ENCODE assay signal across 8 cellular contexts in the genomic region with DNA sequence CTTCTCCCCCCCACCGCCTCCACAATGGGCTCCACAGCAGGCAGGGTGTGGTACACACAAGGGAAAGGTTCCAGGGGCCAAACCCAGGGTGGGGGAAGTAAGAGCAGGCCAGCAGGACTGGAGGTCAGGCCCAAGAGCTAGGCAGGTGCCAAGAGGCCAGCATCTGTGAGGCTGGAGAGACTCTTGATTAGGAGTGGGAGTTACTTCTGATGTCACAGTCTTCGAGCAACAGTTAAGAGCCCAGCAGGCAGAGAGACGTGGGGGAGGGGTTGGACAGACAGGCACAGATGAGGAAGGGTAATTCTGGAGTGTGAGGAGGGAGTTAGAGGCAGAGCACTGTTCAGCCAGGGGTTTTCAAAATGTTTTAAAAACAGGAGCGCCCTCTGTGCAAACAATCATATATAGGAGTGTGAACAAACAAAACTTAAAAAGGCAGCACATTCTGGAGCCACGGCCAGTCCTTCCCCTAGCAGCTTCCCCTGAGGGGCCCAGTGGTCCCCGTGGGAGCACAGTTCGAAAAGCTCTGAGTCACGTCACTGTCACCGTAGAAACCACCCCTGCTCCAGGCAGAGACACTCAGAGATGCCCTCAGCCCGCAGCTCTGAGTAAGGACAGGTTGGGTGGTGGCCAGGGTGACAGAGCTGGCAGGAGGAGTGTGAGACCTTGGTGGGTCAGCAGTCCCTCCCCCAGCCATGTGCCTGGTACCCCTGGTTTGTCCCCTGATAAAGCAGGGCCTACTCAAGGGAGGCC. TPM values are rescaled to one million over a fixed set of nuclear protein-coding genes. Genes with fewer than 3 reads are reported as not detected.
A peak's percentile ranks its signal among the peaks of the same experiment; 100 is the strongest.
DNase-seq lines count a peak whose midpoint lies in the region; ATAC-seq, FAIRE-seq and TF ChIP-seq lines count a peak whose summit lies in the region.

No MANE protein-coding gene starts in this region.

- H3K4me3 ChIP-seq in A549 (no peak overlapping the region), sigmoid colon (no peak overlapping the region)

- H3K4me2 ChIP-seq in A549, result peak overlapping the region; percentile 71

- peaks cover 36% of the 10 kb centered on the region for H3K36me3 Mint-ChIP-seq in activated T-cell treated with anti-CD3 and anti-CD28 coated beads, Interleukin-2, amount 50 U/mL, for 24 hours (ENCODE audit: low read depth)

- POLR2A ChIA-PET in A549 (lab: Yijun Ruan, JAX), result interaction anchor here (0.6 to 0.8 kb wide), 2 partner anchors 53 to 56 kb away, joined by 3 read pairs; no protein-coding TSS in a partner anchor

- DNase-seq in A549 (ENCODE audit: low read depth in 1 of 2, low spot score in 1 of 2), result peak; percentile 49 to 71
- peak; percentile 82 for DNase-seq in GM13976 (ENCODE audit: low spot score)
- peak; percentile 81 for DNase-seq in NAMALWA (ENCODE audit: low spot score)
- DNase-seq in activated T-cell treated with anti-CD3 and anti-CD28 coated beads, Interleukin-2, amount 50 U/mL, for 24 hours, result no peak
- DNase-seq in Right ventricle myocardium superior, result peak; percentile 81
- no peak for DNase-seq in sigmoid colon
- no peak for DNase-seq in NCI-H446 treated with DMSO at 0.1 percent for 48 hours (lab: John Stamatoyannopoulos, UW)

- peaks cover 14% of the 10 kb centered on the region for H3K4me1 Mint-ChIP-seq in activated T-cell treated with anti-CD3 and anti-CD28 coated beads, Interleukin-2, amount 50 U/mL, for 24 hours (ENCODE audit: low read depth)

- CTCF ChIA-PET in A549 (lab: Yijun Ruan, JAX), result interaction anchor here (0.6 to 18.9 kb wide), 12 partner anchors 10 to 999 kb away, joined by 3 to 516 read pairs (median 10); no protein-coding TSS in a partner anchor

- peaks cover 0 to 23% (median 2%) of the 10 kb centered on the region in 4 donors for H3K36me3 ChIP-seq in sigmoid colon

- peak overlapping the region; percentile 74 for H3K27ac Mint-ChIP-seq in activated T-cell treated with anti-CD3 and anti-CD28 coated beads, Interleukin-2, amount 50 U/mL, for 24 hours

- no peak for FAIRE-seq in A549 (lab: Jason Lieb, UNC)

- TF ChIP-seq EP300 in A549 (IDR thresholded peaks at IDR 0.05), result no peak
- no peak for TF ChIP-seq EP300 in sigmoid colon (IDR thresholded peaks at IDR 0.05)

- H3K27me3 ChIP-seq in sigmoid colon, result no peaks in the 10 kb centered on the region

- H3K4me1 ChIP-seq in A549 (peaks cover 32% of the 10 kb centered on the region), sigmoid colon (peaks cover 0 to 27% (median 23%) of the 10 kb centered on the region in 4 donors)

- no peak overlapping the region for H3K4me3 Mint-ChIP-seq in activated T-cell treated with anti-CD3 and anti-CD28 coated beads, Interleukin-2, amount 50 U/mL, for 24 hours

- H3K9me3 Mint-ChIP-seq in activated T-cell treated with anti-CD3 and anti-CD28 coated beads, Interleukin-2, amount 50 U/mL, for 24 hours, result no peaks in the 10 kb centered on the region

- TF ChIP-seq RAD21 in A549 (conservative IDR thresholded peaks at IDR 0.05 in 1 of 2, IDR thresholded peaks at IDR 0.05 in 1 of 2), result no peak

- H3K27ac ChIP-seq in A549, result peak overlapping the region; percentile 68 to 85
- peak overlapping the region; percentile 68 to 78 (median 70) for H3K27ac ChIP-seq in sigmoid colon

- ATAC-seq in A549 (peak; percentile 39 to 51), Right ventricle myocardium superior (ENCODE audit: poor library complexity) (peak; percentile 68), GM18520 (IDR thresholded peaks at IDR 0.05; ENCODE audit: unreplicated experiment) (no peak)

- no peak for TF ChIP-seq CTCF in A549 (IDR thresholded peaks at IDR 0.05)
- no peak for TF ChIP-seq CTCF in GM13976 (IDR thresholded peaks at IDR 0.05; ENCODE audit: borderline replicate concordance, control extremely low read depth, extremely low read depth, insufficient read depth, missing control alignments)
- no peak for TF ChIP-seq CTCF in sigmoid colon (IDR thresholded peaks at IDR 0.05)

- 9% methylated on average over 9 of the region's 10 CpGs for WGBS in A549 (ENCODE audit: missing lambda C conversion rate)
- WGBS in sigmoid colon, 2 donors, result 9 to 26% methylated on average over 10 of the region's 10 CpGs

- H3K9me3 ChIP-seq in A549, result no peaks in the 10 kb centered on the region
- H3K9me3 ChIP-seq in sigmoid colon, result no peaks in the 10 kb centered on the region

- no peaks in the 10 kb centered on the region for H3K27me3 Mint-ChIP-seq in activated T-cell treated with anti-CD3 and anti-CD28 coated beads, Interleukin-2, amount 50 U/mL, for 24 hours

- in situ Hi-C loops in GM13976 (cut with MboI; ENCODE audit: low sequenced_read_pairs, unreplicated experiment), result loop anchor here (5.0 kb wide), 1 partner anchor 52 kb away; no protein-coding TSS in a partner anchor

- intact Hi-C loops in Right ventricle myocardium superior (cut with DNase I) (loop anchor here (5.0 kb wide), 1 partner anchor 102 kb away; no protein-coding TSS in a partner anchor), sigmoid colon (cut with DNase I) (no loop called here)

- TF ChIP-seq POLR2A in A549 (IDR thresholded peaks at IDR 0.05; ENCODE audit: low read length), result no peak
- no peak for TF ChIP-seq POLR2A in sigmoid colon (IDR thresholded peaks at IDR 0.05)

TF ChIP-seq in A549, 52 proteins besides CTCF, POLR2A, EP300 and RAD21:
- TF ChIP-seq, protein P1, sequence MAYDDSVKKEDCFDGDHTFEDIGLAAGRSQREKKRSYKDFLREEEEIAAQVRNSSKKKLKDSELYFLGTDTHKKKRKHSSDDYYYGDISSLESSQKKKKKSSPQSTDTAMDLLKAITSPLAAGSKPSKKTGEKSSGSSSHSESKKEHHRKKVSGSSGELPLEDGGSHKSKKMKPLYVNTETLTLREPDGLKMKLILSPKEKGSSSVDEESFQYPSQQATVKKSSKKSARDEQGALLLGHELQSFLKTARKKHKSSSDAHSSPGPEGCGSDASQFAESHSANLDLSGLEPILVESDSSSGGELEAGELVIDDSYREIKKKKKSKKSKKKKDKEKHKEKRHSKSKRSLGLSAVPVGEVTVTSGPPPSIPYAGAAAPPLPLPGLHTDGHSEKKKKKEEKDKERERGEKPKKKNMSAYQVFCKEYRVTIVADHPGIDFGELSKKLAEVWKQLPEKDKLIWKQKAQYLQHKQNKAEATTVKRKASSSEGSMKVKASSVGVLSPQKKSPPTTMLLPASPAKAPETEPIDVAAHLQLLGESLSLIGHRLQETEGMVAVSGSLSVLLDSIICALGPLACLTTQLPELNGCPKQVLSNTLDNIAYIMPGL (CRISPR knock-in tag; IDR thresholded peaks at IDR 0.05; ENCODE audit: borderline replicate concordance), result no peak
- TF ChIP-seq, protein P2, sequence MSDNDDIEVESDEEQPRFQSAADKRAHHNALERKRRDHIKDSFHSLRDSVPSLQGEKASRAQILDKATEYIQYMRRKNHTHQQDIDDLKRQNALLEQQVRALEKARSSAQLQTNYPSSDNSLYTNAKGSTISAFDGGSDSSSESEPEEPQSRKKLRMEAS (IDR thresholded peaks at IDR 0.05), result 0 out of 2 replicates have a peak, but pooled peaks have one; percentile 18
TF ChIP-seq in A549: peak in this region for 1.

RNA-seq across cellular contexts. Expression of a gene that starts 55.6 kb away (rescaled TPM):
- 8.0 and 11.1 TPM in 2 replicates for polyA plus RNA-seq in A549 (2011; rRNA removed)
- polyA plus RNA-seq in A549 (2012; cell fraction: cytosol; rRNA removed), result 5.4 and 7.5 TPM in 2 replicates
- 15.2 and 16.5 TPM in 2 replicates for polyA plus RNA-seq in A549 (2012; cell fraction: nucleus; rRNA removed)
- polyA plus RNA-seq in A549 (2017; fragmentation: RNase III; extraction: RNeasy Plus Mini Kit Qiagen cat#74134 plus additional on column Dnase treatment), result 7.3 to 7.5 TPM (median 7.4 TPM) in 3 replicates
- 7.4 and 15.8 TPM in 2 replicates for polyA minus RNA-seq in A549 (2011; rRNA and poly(A)+ RNA removed)
- total RNA-seq in Right ventricle myocardium superior, result 17.6 TPM
- total RNA-seq in sigmoid colon, result 10 to 100 TPM; 11.4 to 25.2 (median 13.3) TPM
- 10 to 100 TPM in 2 of 3 donors, 1 to 10 TPM in 1; 6.0 to 64.4 (median 10.6) TPM for polyA plus RNA-seq in sigmoid colon

Comparison
In these comparisons a context has a peak if more than half of its experiments do, and no peak if none do; other contexts are left out.
1. DNase-seq: peak in A549 (2 of 2), GM13976 (single experiment), NAMALWA (single experiment) and Right ventricle myocardium superior (single experiment); none in activated T-cell treated with anti-CD3 and anti-CD28 coated beads, Interleukin-2, amount 50 U/mL, for 24 hours (single experiment), sigmoid colon (single experiment) and NCI-H446 treated with DMSO at 0.1 percent for 48 hours (single experiment).